Comparison of ENCODE assay signal across 18 cellular contexts in genomic region chr13:113320226-113320875, GRCh38. TPM values are rescaled to one million over a fixed set of nuclear protein-coding genes. Genes with fewer than 3 reads are reported as not detected.
A peak's percentile ranks its signal among the peaks of the same experiment; 100 is the strongest.
DNase-seq lines count a peak whose midpoint lies in the region; ATAC-seq, FAIRE-seq and TF ChIP-seq lines count a peak whose summit lies in the region.
"Had no signal": no experiment of that assay in that cellular context is flagged by ENCODE, and none has a peak within 500 bp of the region (broad histone marks: within the 10 kb centered on the region; RNA-seq: fewer than 3 reads in every experiment).

No MANE protein-coding gene starts in this region.

- H3K36me3 ChIP-seq in HepG2 (replicated peaks in 1 of 2; ENCODE audit: control insufficient read depth in 1 of 2, insufficient read depth in 2 of 2, low read length in 2 of 2) (peaks cover 24 to 69% of the 10 kb centered on the region in 2 experiments), right lobe of liver (peaks cover 0 to 66% (median 22%) of the 10 kb centered on the region in 4 donors)

- H3K4me3 Mint-ChIP-seq in activated CD4-positive, alpha-beta T cell treated with anti-CD3 and anti-CD28 coated beads, Interleukin-2, amount 10 ng/mL, durations not matched to agents 7 days and 5 days: no peak overlapping the region
- H3K4me3 Mint-ChIP-seq: CD4-positive, CD25-positive, alpha-beta regulatory T cell had no signal

- intact Hi-C loops in HepG2 (cut with micrococcal nuclease; ENCODE audit: unreplicated experiment) (no loop called here), right lobe of liver (cut with DNase I) (no loop called here), posterior vena cava (cut with DNase I) (no loop called here)

- no peak for TF ChIP-seq CTCF in HepG2 (CRISPR knock-in tag; IDR thresholded peaks at IDR 0.05)
- no peak for TF ChIP-seq CTCF in right lobe of liver (IDR thresholded peaks at IDR 0.05)

- POLR2A ChIA-PET in HepG2 (lab: Yijun Ruan, JAX): no interaction called here
- POLR2A ChIA-PET in activated CD4-positive, alpha-beta T cell treated with anti-CD3 and anti-CD28 coated beads, Interleukin-2, amount 10 ng/mL, durations not matched to agents 7 days and 5 days (lab: Charles Lee): no interaction called here

- H3K27me3 ChIP-seq in HepG2 (ENCODE audit: control insufficient read depth in 1 of 2, insufficient read depth in 2 of 2, low read length in 2 of 2) (no peaks in the 10 kb centered on the region), right lobe of liver (no peaks in the 10 kb centered on the region)

- no peak for TF ChIP-seq RAD21 in HepG2 (CRISPR knock-in tag; IDR thresholded peaks at IDR 0.05)

- WGBS in HepG2 (ENCODE audit: low lambda C conversion rate): 98% methylated on average over 19 of the region's 19 CpGs
- WGBS in right lobe of liver (ENCODE audit: insufficient coverage, low coverage, low lambda C conversion rate, missing lambda C conversion rate): 89% methylated on average over 9 of the region's 19 CpGs

- H3K79me2 ChIP-seq in HepG2 (ENCODE audit: insufficient read depth, low read length): no peaks in the 10 kb centered on the region

- TF ChIP-seq EP300 in HepG2 (IDR thresholded peaks at IDR 0.05; ENCODE audit: low read depth in 2 of 2, low read length in 2 of 2) (no peak), HepG2 (CRISPR knock-in tag; IDR thresholded peaks at IDR 0.05; ENCODE audit: borderline replicate concordance) (no peak)

- no TSS peak for BruUV-seq in HepG2 (replicated peaks; lab: Mats Ljungman, UMichigan)

- no peak for DNase-seq in HepG2 (ENCODE audit: low spot score)
- no peak for DNase-seq in right lobe of liver
- peak; percentile 20 for DNase-seq in astrocyte of the hippocampus (ENCODE audit: low read depth, low spot score)
- DNase-seq in myocyte (ENCODE audit: low read depth): peak; percentile 90
- DNase-seq in activated CD4-positive, alpha-beta T cell treated with anti-CD3 and anti-CD28 coated beads, Interleukin-2, amount 10 ng/mL, durations not matched to agents 7 days and 5 days: no peak
- no peak for DNase-seq in posterior vena cava (ENCODE audit: low spot score)
- DNase-seq: CD4-positive, CD25-positive, alpha-beta regulatory T cell; GDM1; KBM-7; NCI-H1092; NCI-H1436; NCI-H2029; NCI-H345; NCI-H774; OCI-M1 had no signal

- peaks cover 4% of the 10 kb centered on the region; the same call in 1 of the 2 replicates for H4K20me1 ChIP-seq in HepG2 (ENCODE audit: insufficient read depth, low read length)

- FAIRE-seq in HepG2 (lab: Jason Lieb, UNC): no peak
- FAIRE-seq: GM18507, RCC 7860 had no signal

- no peak for ATAC-seq in HepG2
- ATAC-seq in right lobe of liver: no peak
- ATAC-seq in HG03139 (IDR thresholded peaks at IDR 0.05; ENCODE audit: unreplicated experiment): no peak

- no peak overlapping the region for H2AFZ ChIP-seq in HepG2 (ENCODE audit: low read length)

- peaks cover 31% of the 10 kb centered on the region for H3K36me3 Mint-ChIP-seq in activated CD4-positive, alpha-beta T cell treated with anti-CD3 and anti-CD28 coated beads, Interleukin-2, amount 10 ng/mL, durations not matched to agents 7 days and 5 days (ENCODE audit: low read depth)

- H3K4me1 ChIP-seq in HepG2 (ENCODE audit: insufficient read depth, low read length): no peaks in the 10 kb centered on the region
- peaks cover 0 to 9% (median 3%) of the 10 kb centered on the region in 4 donors for H3K4me1 ChIP-seq in right lobe of liver

- TF ChIP-seq POLR2A in HepG2 (IDR thresholded peaks at IDR 0.05; ENCODE audit: insufficient read depth in 1 of 2, low read depth in 2 of 2, low read length in 2 of 2) (no peak), right lobe of liver (IDR thresholded peaks at IDR 0.05) (no peak)

- H3K9me3 Mint-ChIP-seq in activated CD4-positive, alpha-beta T cell treated with anti-CD3 and anti-CD28 coated beads, Interleukin-2, amount 10 ng/mL, durations not matched to agents 7 days and 5 days: no peaks in the 10 kb centered on the region
- H3K9me3 Mint-ChIP-seq: CD4-positive, CD25-positive, alpha-beta regulatory T cell had no signal

- no peak overlapping the region for H3K27ac Mint-ChIP-seq in activated CD4-positive, alpha-beta T cell treated with anti-CD3 and anti-CD28 coated beads, Interleukin-2, amount 10 ng/mL, durations not matched to agents 7 days and 5 days
- H3K27ac Mint-ChIP-seq: CD4-positive, CD25-positive, alpha-beta regulatory T cell had no signal

- no peak overlapping the region for H3K9ac ChIP-seq in HepG2 (ENCODE audit: insufficient read depth, low read depth, low read length)

- in situ Hi-C loops in HepG2 (cut with HindIII; ENCODE audit: extremely low pct_ligation_motif_present, low pct_unique_long_range_greater_than_20kb): no loop called here

- CTCF ChIA-PET in HepG2 (lab: Yijun Ruan, JAX; ENCODE audit: low intra/inter-chr PET ratio, low total read pairs): no interaction called here
- CTCF ChIA-PET in activated CD4-positive, alpha-beta T cell treated with anti-CD3 and anti-CD28 coated beads, Interleukin-2, amount 10 ng/mL, durations not matched to agents 7 days and 5 days (lab: Charles Lee): no interaction called here

- H3K27me3 Mint-ChIP-seq in activated CD4-positive, alpha-beta T cell treated with anti-CD3 and anti-CD28 coated beads, Interleukin-2, amount 10 ng/mL, durations not matched to agents 7 days and 5 days: no peaks in the 10 kb centered on the region
- H3K27me3 Mint-ChIP-seq: CD4-positive, CD25-positive, alpha-beta regulatory T cell had no signal

- H3K4me1 Mint-ChIP-seq in activated CD4-positive, alpha-beta T cell treated with anti-CD3 and anti-CD28 coated beads, Interleukin-2, amount 10 ng/mL, durations not matched to agents 7 days and 5 days: no peaks in the 10 kb centered on the region

- H3K4me2 ChIP-seq in HepG2 (ENCODE audit: low read depth, low read length): no peak overlapping the region

- no peak overlapping the region for H3K4me3 ChIP-seq in HepG2 (replicated peaks in 1 of 3; ENCODE audit: insufficient read depth in 1 of 3, low read depth in 2 of 3, low read length in 3 of 3)
- H3K4me3 ChIP-seq in right lobe of liver: no peak overlapping the region

- H3K27ac ChIP-seq in HepG2 (ENCODE audit: extremely low read length, insufficient read depth, low read length): no peak overlapping the region
- no peak overlapping the region for H3K27ac ChIP-seq in right lobe of liver

- H3K9me3 ChIP-seq in HepG2 (ENCODE audit: low read length) (no peaks in the 10 kb centered on the region), right lobe of liver (no peaks in the 10 kb centered on the region)

RNA-seq across cellular contexts. Expression of gene LAMP1, which starts 23.3 kb away (rescaled TPM):
- total RNA-seq in HepG2 (2016; rRNA removed; fragmentation: Illumina TruSeq; extraction: Trizol): 33.2 and 112 TPM in 2 replicates
- total RNA-seq in HepG2 (2016; cell fraction: cytosol; rRNA removed; fragmentation: Illumina TruSeq; extraction: Trizol; ENCODE audit: low read depth): 10.9 and 12.4 TPM in 2 replicates
- total RNA-seq in HepG2 (2016; cell fraction: insoluble cytoplasmic fraction; rRNA removed; fragmentation: Illumina TruSeq; extraction: Trizol): 28.0 and 117 TPM in 2 replicates
- 16.4 and 16.7 TPM in 2 replicates for total RNA-seq in HepG2 (2016; cell fraction: membrane; rRNA removed; fragmentation: Illumina TruSeq; extraction: Trizol)
- 71.7 and 83.9 TPM in 2 replicates for total RNA-seq in HepG2 (2016; cell fraction: nucleus; rRNA removed; fragmentation: Illumina TruSeq; extraction: Trizol)
- polyA plus RNA-seq in HepG2 (2011; rRNA removed): 103 TPM in 2 replicates
- 54.8 and 61.5 TPM in 2 replicates for polyA plus RNA-seq in HepG2 (2011; cell fraction: cytosol; rRNA removed)
- polyA plus RNA-seq in HepG2 (2011; cell fraction: nucleus; rRNA removed): 64.5 and 68.1 TPM in 2 replicates
- polyA plus RNA-seq in HepG2 (2012): 94.8 and 95.4 TPM in 2 replicates
- polyA plus RNA-seq in HepG2 (2016; cell fraction: cytosol; fragmentation: Illumina TruSeq; extraction: Trizol; ENCODE audit: low read depth): 8.2 and 8.9 TPM in 2 replicates
- polyA plus RNA-seq in HepG2 (2016; cell fraction: insoluble cytoplasmic fraction; fragmentation: Illumina TruSeq; extraction: Trizol; ENCODE audit: low read depth): 42.2 and 53.5 TPM in 2 replicates
- 14.6 and 17.0 TPM in 2 replicates for polyA plus RNA-seq in HepG2 (2016; cell fraction: membrane; fragmentation: Illumina TruSeq; extraction: Trizol; ENCODE audit: low read depth)
- 165 and 182 TPM in 2 replicates for polyA plus RNA-seq in HepG2 (2016; cell fraction: nucleus; fragmentation: Illumina TruSeq; extraction: Trizol; ENCODE audit: insufficient read depth, low read depth)
- polyA minus RNA-seq in HepG2 (2011; rRNA and poly(A)+ RNA removed; ENCODE audit: low replicate concordance): 78.2 and 92.0 TPM in 2 replicates
- polyA minus RNA-seq in HepG2 (2011; cell fraction: cytosol; rRNA and poly(A)+ RNA removed): 54.9 and 61.7 TPM in 2 replicates
- polyA minus RNA-seq in HepG2 (2011; cell fraction: nucleus; rRNA and poly(A)+ RNA removed): 25.2 and 25.9 TPM in 2 replicates
- total RNA-seq in right lobe of liver: 100 to 1,000 TPM; 154 to 233 (median 197) TPM
- 211 and 223 TPM in 2 replicates for total RNA-seq in myocyte
- 429 TPM for polyA plus RNA-seq in myocyte (2012)
- 10 to 100 TPM; 84.1 to 91.6 TPM for total RNA-seq in activated CD4-positive, alpha-beta T cell treated with anti-CD3 and anti-CD28 coated beads, Interleukin-2, amount 10 ng/mL, durations not matched to agents 7 days and 5 days
- 100 to 1,000 TPM; 146 to 197 TPM for total RNA-seq in posterior vena cava

RNA-seq across cellular contexts. Expression of gene GRTP1, which starts 43.6 kb away (rescaled TPM):
- total RNA-seq in HepG2 (2016; rRNA removed; fragmentation: Illumina TruSeq; extraction: Trizol): 30.3 and 30.8 TPM in 2 replicates
- 17.7 and 18.0 TPM in 2 replicates for total RNA-seq in HepG2 (2016; cell fraction: cytosol; rRNA removed; fragmentation: Illumina TruSeq; extraction: Trizol; ENCODE audit: low read depth)
- total RNA-seq in HepG2 (2016; cell fraction: insoluble cytoplasmic fraction; rRNA removed; fragmentation: Illumina TruSeq; extraction: Trizol): 26.5 and 33.7 TPM in 2 replicates
- 27.8 and 29.0 TPM in 2 replicates for total RNA-seq in HepG2 (2016; cell fraction: membrane; rRNA removed; fragmentation: Illumina TruSeq; extraction: Trizol)
- 23.1 and 27.9 TPM in 2 replicates for total RNA-seq in HepG2 (2016; cell fraction: nucleus; rRNA removed; fragmentation: Illumina TruSeq; extraction: Trizol)
- polyA plus RNA-seq in HepG2 (2011; rRNA removed): 40.5 and 40.6 TPM in 2 replicates
- 37.5 and 37.6 TPM in 2 replicates for polyA plus RNA-seq in HepG2 (2011; cell fraction: cytosol; rRNA removed)
- polyA plus RNA-seq in HepG2 (2011; cell fraction: nucleus; rRNA removed): 59.1 and 60.0 TPM in 2 replicates
- polyA plus RNA-seq in HepG2 (2012): 34.3 and 37.7 TPM in 2 replicates
- polyA plus RNA-seq in HepG2 (2016; cell fraction: cytosol; fragmentation: Illumina TruSeq; extraction: Trizol; ENCODE audit: low read depth): 20.4 and 24.5 TPM in 2 replicates
- 35.9 and 37.1 TPM in 2 replicates for polyA plus RNA-seq in HepG2 (2016; cell fraction: insoluble cytoplasmic fraction; fragmentation: Illumina TruSeq; extraction: Trizol; ENCODE audit: low read depth)
- 24.9 and 27.8 TPM in 2 replicates for polyA plus RNA-seq in HepG2 (2016; cell fraction: membrane; fragmentation: Illumina TruSeq; extraction: Trizol; ENCODE audit: low read depth)
- 54.4 and 56.0 TPM in 2 replicates for polyA plus RNA-seq in HepG2 (2016; cell fraction: nucleus; fragmentation: Illumina TruSeq; extraction: Trizol; ENCODE audit: insufficient read depth, low read depth)
- polyA minus RNA-seq in HepG2 (2011; rRNA and poly(A)+ RNA removed; ENCODE audit: low replicate concordance): 6.8 and 20.0 TPM in 2 replicates
- 21.8 and 23.7 TPM in 2 replicates for polyA minus RNA-seq in HepG2 (2011; cell fraction: cytosol; rRNA and poly(A)+ RNA removed)
- 23.2 and 26.8 TPM in 2 replicates for polyA minus RNA-seq in HepG2 (2011; cell fraction: nucleus; rRNA and poly(A)+ RNA removed)
- total RNA-seq in right lobe of liver: 10 to 100 TPM; 18.5 to 41.3 (median 30.8) TPM
- not detected in 2 replicates for total RNA-seq in myocyte
- 0.44 TPM for polyA plus RNA-seq in myocyte (2012)
- 1 to 10 TPM in 1 of 2 experiments, under 1 TPM in 1; 0.45 to 1.0 TPM for total RNA-seq in activated CD4-positive, alpha-beta T cell treated with anti-CD3 and anti-CD28 coated beads, Interleukin-2, amount 10 ng/mL, durations not matched to agents 7 days and 5 days
- total RNA-seq in posterior vena cava: 1 to 10 TPM; 3.8 to 4.9 TPM
- total RNA-seq: CD4-positive, CD25-positive, alpha-beta regulatory T cell had no signal

Comparison
In these comparisons a context has a peak if more than half of its experiments do, and no peak if none do; other contexts are left out.
1. DNase-seq: peak in astrocyte of the hippocampus (single experiment) and myocyte (single experiment); none in HepG2 (single experiment), right lobe of liver (0 of 3), activated CD4-positive, alpha-beta T cell treated with anti-CD3 and anti-CD28 coated beads, Interleukin-2, amount 10 ng/mL, durations not matched to agents 7 days and 5 days (single experiment) and posterior vena cava (single experiment).